11 cellular contexts compared by ENCODE assay signal in the genomic region with DNA sequence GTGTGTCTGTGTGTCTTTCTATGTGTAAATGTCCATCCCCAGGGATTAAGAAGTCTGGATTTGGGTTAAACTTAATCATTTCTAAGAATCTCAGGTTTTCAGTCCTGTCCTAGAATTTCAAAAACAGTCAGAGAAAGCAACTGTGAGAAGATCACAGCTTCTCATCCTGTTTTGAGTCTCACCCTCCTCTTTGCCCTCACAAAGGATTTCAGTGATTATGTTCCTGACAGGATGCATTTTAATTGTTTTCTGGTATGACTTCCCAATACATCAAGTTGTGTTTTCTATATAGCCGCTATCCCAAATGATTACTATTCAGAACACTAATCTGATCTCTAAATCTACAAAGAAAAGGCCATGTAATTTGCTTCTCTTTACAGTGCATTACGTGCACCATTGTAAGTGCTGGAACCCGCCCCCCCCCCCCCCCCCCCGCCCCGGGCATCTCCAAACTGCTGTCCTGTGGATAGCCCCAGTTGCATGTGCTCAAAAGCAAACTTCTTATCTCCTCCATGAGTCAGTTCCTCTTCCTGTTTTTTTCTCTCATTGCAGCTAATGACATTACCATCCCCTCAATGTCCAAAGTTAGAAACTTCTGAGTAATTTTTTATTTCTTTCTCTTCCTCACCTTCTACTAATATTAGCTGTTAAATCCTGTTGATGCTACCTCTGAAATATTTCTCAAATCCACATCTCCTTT.
DNase-seq lines count a peak whose midpoint lies in the region; FAIRE-seq and TF ChIP-seq lines count a peak whose summit lies in the region.
"Had no signal": no experiment of that assay in that cellular context is flagged by ENCODE, and none has a peak within 500 bp of the region (broad histone marks: within the 10 kb centered on the region; RNA-seq: fewer than 3 reads in every experiment).

No MANE protein-coding gene starts in this region.

- H3K27me3 ChIP-seq in colonic mucosa, result no peaks in the 10 kb centered on the region

- H3K4me3 ChIP-seq in NB4 (ENCODE audit: low read depth, low read length), result no peak overlapping the region
- no peak overlapping the region for H3K4me3 ChIP-seq in choroid plexus epithelial cell (ENCODE audit: low read depth, low read length)
- H3K4me3 ChIP-seq in colonic mucosa, result no peak overlapping the region

- no peak overlapping the region for H3K27ac ChIP-seq in colonic mucosa

- H3K4me1 ChIP-seq in colonic mucosa, result no peaks in the 10 kb centered on the region

- TF ChIP-seq CTCF in NB4 (IDR thresholded peaks at IDR 0.05; ENCODE audit: low read depth, low read length) (no peak), choroid plexus epithelial cell (conservative IDR thresholded peaks at IDR 0.05; ENCODE audit: low read depth, low read length) (no peak), colonic mucosa (IDR thresholded peaks at IDR 0.05) (no peak)

- no peaks in the 10 kb centered on the region for H3K9me3 ChIP-seq in colonic mucosa

- peak; percentile 17 for FAIRE-seq in GM12892 (lab: Jason Lieb, UNC)

- H3K36me3 ChIP-seq in colonic mucosa, result no peaks in the 10 kb centered on the region

- TF ChIP-seq POLR2A in GM12892 (IDR thresholded peaks at IDR 0.05; ENCODE audit: low read depth, low read length) (no peak), NB4 (IDR thresholded peaks at IDR 0.05; ENCODE audit: extremely low read depth, insufficient read length) (no peak)

- DNase-seq in GM12892 (ENCODE audit: insufficient read length), result no peak
- peak; percentile 42 for DNase-seq in NB4 (ENCODE audit: low read depth)
- DNase-seq in choroid plexus epithelial cell (ENCODE audit: low read depth), result peak; percentile 81
- peak; percentile 63 for DNase-seq in pulmonary artery endothelial cell (ENCODE audit: low read depth, low spot score)
- DNase-seq in GOT3 (lab: John Stamatoyannopoulos, UW), result no peak
- no peak for DNase-seq in colonic mucosa
- no peak for DNase-seq in T1000 (lab: John Stamatoyannopoulos, UW)
- DNase-seq: activated gamma-delta T cell; effector CD8-positive, alpha-beta T cell; naive thymus-derived CD8-positive, alpha-beta T cell; NCI-H1048 had no signal

- intact Hi-C loops in colonic mucosa (cut with DNase I), result no loop called here

- no peak overlapping the region for H3K9ac ChIP-seq in colonic mucosa (ENCODE audit: low read depth in 2 of 2, low read length in 2 of 2)

Comparison
In these comparisons a context has a peak if more than half of its experiments do, and no peak if none do; other contexts are left out.
1. DNase-seq: peak in NB4 (single experiment), choroid plexus epithelial cell (single experiment) and pulmonary artery endothelial cell (single experiment); none in GM12892 (single experiment), GOT3 (single experiment), colonic mucosa (single experiment) and T1000 (single experiment).